ENCODE assay signal across 9 cellular contexts in the genomic region with DNA sequence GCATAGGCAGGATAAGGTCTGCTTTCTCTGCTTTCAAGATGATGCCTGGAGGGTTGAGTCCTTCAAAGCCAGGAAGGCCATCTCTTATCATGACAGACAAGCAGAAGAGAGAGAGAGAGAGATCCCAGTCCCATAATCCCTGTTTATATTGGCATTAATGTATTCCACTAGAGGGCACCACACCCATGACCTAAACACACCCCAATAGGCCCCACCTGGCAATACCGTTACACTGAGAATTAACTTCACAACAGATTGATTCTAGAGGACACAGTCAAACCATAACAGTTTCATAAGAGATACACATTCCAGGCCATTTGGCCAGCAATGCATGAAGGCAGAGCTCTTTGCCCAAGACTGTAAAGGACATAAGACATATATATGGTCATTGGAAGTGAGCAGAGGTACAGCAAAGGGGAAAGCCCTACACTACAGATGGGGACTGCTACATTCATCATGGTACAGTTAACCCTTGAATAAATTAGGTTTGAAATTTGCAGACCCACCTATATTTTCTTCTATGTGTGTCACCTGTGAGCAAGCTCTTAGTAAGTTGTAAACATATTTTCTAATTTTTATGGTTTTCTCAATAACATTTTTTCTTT.
DNase-seq lines count a peak whose midpoint lies in the region; ATAC-seq and TF ChIP-seq lines count a peak whose summit lies in the region.
"Had no signal": no experiment of that assay in that cellular context is flagged by ENCODE, and none has a peak within 500 bp of the region (broad histone marks: within the 10 kb centered on the region; RNA-seq: fewer than 3 reads in every experiment).

No MANE protein-coding gene starts in this region.

- intact Hi-C loops in spleen (cut with DNase I; ENCODE audit: low total_unique reads), result no loop called here

- peak; percentile 16 for TF ChIP-seq CTCF in brain microvascular endothelial cell (IDR thresholded peaks at IDR 0.05; ENCODE audit: low read depth, low read length, missing control alignments)
- TF ChIP-seq CTCF in spleen (IDR thresholded peaks at IDR 0.05 in 8 of 11, conservative IDR thresholded peaks at IDR 0.05 in 3 of 11), result peak in 7 of 11 experiments; percentile 15 to 42 (median 22)

- H3K27ac ChIP-seq in brain microvascular endothelial cell (no peak overlapping the region), spleen (no peak overlapping the region)

- no peaks in the 10 kb centered on the region for H3K4me1 ChIP-seq in spleen

- DNase-seq in SIG-M5 treated with dmso at 0.1 percent for 504 hours (lab: John Stamatoyannopoulos, UW; ENCODE audit: unreplicated experiment) (peak; percentile 12), SIG-M5 (lab: John Stamatoyannopoulos, UW) (no peak), brain microvascular endothelial cell (no peak), spleen (no peak), NCI-H345 (lab: John Stamatoyannopoulos, UW) (no peak)
- DNase-seq: hippocampal formation had no signal

- H3K36me3 ChIP-seq in brain microvascular endothelial cell (replicated peaks) (no peaks in the 10 kb centered on the region), spleen (no peaks in the 10 kb centered on the region)

- 10 to 35% (median 22%) methylated on average over 1 of the region's 1 CpG for WGBS in spleen, 5 donors

- H3K27me3 ChIP-seq in brain microvascular endothelial cell (replicated peaks), result no peaks in the 10 kb centered on the region
- H3K27me3 ChIP-seq in spleen (replicated peaks in 1 of 7), result no peaks in the 10 kb centered on the region

- TF ChIP-seq POLR2A in spleen (IDR thresholded peaks at IDR 0.05), result no peak

- H3K4me3 ChIP-seq in brain microvascular endothelial cell (ENCODE audit: low read depth, low read length), result no peak overlapping the region
- H3K4me3 ChIP-seq in spleen, result no peak overlapping the region

- in situ Hi-C loops in brain microvascular endothelial cell (cut with HindIII; ENCODE audit: low pct_ligation_motif_present, low sequenced_read_pairs), result no loop called here

- no peaks in the 10 kb centered on the region for H3K9me3 ChIP-seq in spleen

- ATAC-seq in HG03469 (IDR thresholded peaks at IDR 0.05; ENCODE audit: unreplicated experiment) (peak; percentile 46), GM21526 (IDR thresholded peaks at IDR 0.05; ENCODE audit: low FRiP score, unreplicated experiment) (no peak), HG02678 (IDR thresholded peaks at IDR 0.05; ENCODE audit: unreplicated experiment) (no peak)
